10 cellular contexts compared by ENCODE assay signal in the genomic region with DNA sequence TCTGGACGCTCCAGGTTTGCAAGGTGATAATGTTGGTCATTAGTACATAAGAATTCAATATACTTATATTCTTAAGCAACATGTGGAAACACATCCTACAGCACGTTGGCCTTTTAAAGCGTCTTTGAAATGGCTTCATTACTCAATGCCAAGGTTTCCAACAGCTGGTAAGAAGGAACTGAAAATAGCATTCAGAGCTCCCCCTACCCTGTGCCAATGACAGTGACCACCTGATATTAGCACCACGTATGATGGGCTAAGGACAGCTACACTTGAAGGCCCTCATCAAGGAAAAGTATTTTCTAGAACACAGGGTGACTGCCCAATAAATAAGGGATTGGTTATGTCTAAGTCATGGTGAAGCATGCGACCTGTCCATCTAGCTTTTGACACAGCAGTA. TPM values are rescaled to one million over a fixed set of nuclear protein-coding genes. Genes with fewer than 3 reads are reported as not detected.
DNase-seq lines count a peak whose midpoint lies in the region; ATAC-seq and TF ChIP-seq lines count a peak whose summit lies in the region.
"Had no signal": no experiment of that assay in that cellular context is flagged by ENCODE, and none has a peak within 500 bp of the region (broad histone marks: within the 10 kb centered on the region; RNA-seq: fewer than 3 reads in every experiment).

No MANE protein-coding gene starts in this region.

- H3K79me2 ChIP-seq in PC-3 (ENCODE audit: low read length): peaks cover 43% of the 10 kb centered on the region

- H2AFZ ChIP-seq in PC-3 (ENCODE audit: low read length): no peak overlapping the region

- POLR2A ChIA-PET in PC-3 (lab: Charles Lee; ENCODE audit: unreplicated experiment): no interaction called here

- CTCF ChIA-PET in PC-3 (lab: Charles Lee): interaction anchor here (0.6 to 1.3 kb wide), 3 partner anchors 19 to 29 kb away, joined by 3 read pairs; no protein-coding TSS in a partner anchor

- H3F3A ChIP-seq in PC-3 (ENCODE audit: low read length, unreplicated experiment): no peaks in the 10 kb centered on the region

- no peak overlapping the region for H3K9ac ChIP-seq in PC-3 (ENCODE audit: low read length)

- no TSS peak for BruUV-seq in PC-3 (replicated peaks; lab: Mats Ljungman, UMichigan)

- H4K20me1 ChIP-seq in PC-3 (ENCODE audit: low read length): peaks cover 13% of the 10 kb centered on the region; the same call in 1 of the 2 replicates

- TF ChIP-seq CTCF in heart left ventricle (IDR thresholded peaks at IDR 0.05) (no peak), PC-3 (conservative IDR thresholded peaks at IDR 0.05; ENCODE audit: low read depth, low read length) (no peak), gastroesophageal sphincter (IDR thresholded peaks at IDR 0.05) (no peak), upper lobe of left lung (IDR thresholded peaks at IDR 0.05) (no peak)

- 60 to 65% (median 64%) methylated on average over 5 of the region's 5 CpGs for WGBS in heart left ventricle, 4 donors
- WGBS in gastroesophageal sphincter (ENCODE audit: low coverage in 1 of 2), 2 donors: 65 to 72% methylated on average over 5 of the region's 5 CpGs
- 66 to 67% methylated on average over 5 of the region's 5 CpGs for WGBS in upper lobe of left lung, 2 donors

- H3K4me2 ChIP-seq in PC-3 (ENCODE audit: low read length): peak overlapping the region; percentile 5; the same call in 1 of the 2 replicates

- no peak for TF ChIP-seq POLR2A in heart left ventricle (IDR thresholded peaks at IDR 0.05)
- no peak for TF ChIP-seq POLR2A in gastroesophageal sphincter (IDR thresholded peaks at IDR 0.05)
- no peak for TF ChIP-seq POLR2A in upper lobe of left lung (IDR thresholded peaks at IDR 0.05)

- no peaks in the 10 kb centered on the region for H3K27me3 ChIP-seq in heart left ventricle
- no peaks in the 10 kb centered on the region for H3K27me3 ChIP-seq in PC-3 (ENCODE audit: low read length)
- H3K27me3 ChIP-seq in gastroesophageal sphincter: no peaks in the 10 kb centered on the region
- no peaks in the 10 kb centered on the region for H3K27me3 ChIP-seq in upper lobe of left lung

- DNase-seq in heart left ventricle (no peak), Right ventricle myocardium superior (no peak), PC-3 (no peak), upper lobe of left lung (no peak), NCI-H2196 treated with DMSO at 0.1 percent for 48 hours (lab: John Stamatoyannopoulos, UW; ENCODE audit: unreplicated experiment) (no peak), caudate nucleus (lab: John Stamatoyannopoulos, UW) (no peak), GM19238 (ENCODE audit: insufficient read length, low spot score) (no peak)
- DNase-seq: left colon had no signal

- H3K27ac ChIP-seq in heart left ventricle (peak overlapping the region in 10 of 12 donors; percentile 6 to 95 (median 50)), PC-3 (ENCODE audit: low read length) (peak overlapping the region; percentile 42), gastroesophageal sphincter (no peak overlapping the region), upper lobe of left lung (peak overlapping the region in 3 of 4 donors; percentile 30 to 73 (median 63)), caudate nucleus (ENCODE audit: low read depth, low read length) (no peak overlapping the region)

- no peaks in the 10 kb centered on the region for H3K9me2 ChIP-seq in PC-3 (replicated peaks; ENCODE audit: low read length)

- TF ChIP-seq EP300 in gastroesophageal sphincter (IDR thresholded peaks at IDR 0.05) (no peak), upper lobe of left lung (IDR thresholded peaks at IDR 0.05) (no peak)

- H3K9me3 ChIP-seq in heart left ventricle (no peaks in the 10 kb centered on the region), PC-3 (ENCODE audit: low read length) (no peaks in the 10 kb centered on the region), gastroesophageal sphincter (no peaks in the 10 kb centered on the region), upper lobe of left lung (no peaks in the 10 kb centered on the region)
- H3K9me3 ChIP-seq: Caco-2 had no signal

- H3K36me3 ChIP-seq in heart left ventricle: peaks cover 0 to 93% (median 85%) of the 10 kb centered on the region in 9 donors
- H3K36me3 ChIP-seq in PC-3 (ENCODE audit: low read depth, low read length): peaks cover 84% of the 10 kb centered on the region
- H3K36me3 ChIP-seq in gastroesophageal sphincter: peaks cover 0 to 86% of the 10 kb centered on the region in 2 donors
- H3K36me3 ChIP-seq in upper lobe of left lung: peaks cover 15 to 91% (median 31%) of the 10 kb centered on the region in 4 donors

- peaks cover 0 to 67% (median 47%) of the 10 kb centered on the region in 12 donors for H3K4me1 ChIP-seq in heart left ventricle
- H3K4me1 ChIP-seq in PC-3 (ENCODE audit: insufficient read depth, low read length): peaks cover 12% of the 10 kb centered on the region
- peaks cover 0 to 49% (median 8%) of the 10 kb centered on the region in 3 donors for H3K4me1 ChIP-seq in gastroesophageal sphincter
- peaks cover 15 to 40% (median 17%) of the 10 kb centered on the region in 4 donors for H3K4me1 ChIP-seq in upper lobe of left lung
- H3K4me1 ChIP-seq: Caco-2 had no signal

- H3K4me3 ChIP-seq in heart left ventricle (no peak overlapping the region), PC-3 (ENCODE audit: low read length) (no peak overlapping the region), gastroesophageal sphincter (no peak overlapping the region), upper lobe of left lung (no peak overlapping the region)

- intact Hi-C loops in heart left ventricle (cut with DNase I): loop anchor here in 8 of 10 donors (5.0 to 10.0 kb wide), 9 partner anchors 38 to 991 kb away; partner anchors contain the start of gene MARCHF11 (in 4 of the 8)
- intact Hi-C loops in Right ventricle myocardium superior (cut with DNase I): no loop called here
- intact Hi-C loops in PC-3 (cut with micrococcal nuclease): loop anchor here (2.0 kb wide), 1 partner anchor 295 kb away; no protein-coding TSS in a partner anchor

- ATAC-seq in heart left ventricle (peak in 3 of 4 donors; percentile 1 to 10 (median 4)), Right ventricle myocardium superior (ENCODE audit: poor library complexity) (no peak), PC-3 (no peak), gastroesophageal sphincter (peak; percentile 19), upper lobe of left lung (ENCODE audit: low FRiP score in 2 of 2) (peak in 1 of 2 donors; percentile 38)

RNA-seq across cellular contexts. Expression of gene ZNF622, which starts 9.9 kb away (rescaled TPM):
- total RNA-seq in heart left ventricle: 10 to 100 TPM; 43.7 to 97.3 (median 58.4) TPM
- polyA plus RNA-seq in heart left ventricle: 100 to 1,000 TPM in 1 of 2 donors, 10 to 100 TPM in 1; 48.9 to 171 TPM
- 51.7 TPM for total RNA-seq in Right ventricle myocardium superior
- 76.9 and 98.3 TPM in 2 replicates for total RNA-seq in PC-3 (2014; rRNA removed)
- total RNA-seq in gastroesophageal sphincter: 10 to 100 TPM; 23.8 to 32.3 (median 29.7) TPM
- 10 to 100 TPM; 15.3 to 45.0 (median 31.5) TPM for total RNA-seq in upper lobe of left lung

Comparison
In these comparisons a context has a peak if more than half of its experiments do, and no peak if none do; other contexts are left out.
1. ATAC-seq: peak in heart left ventricle (3 of 4) and gastroesophageal sphincter (single experiment); none in Right ventricle myocardium superior (single experiment) and PC-3 (single experiment).
2. H3K27ac ChIP-seq: peak in heart left ventricle (10 of 12), PC-3 (single experiment) and upper lobe of left lung (3 of 4); none in gastroesophageal sphincter (0 of 4) and caudate nucleus (single experiment).